Comparison of ENCODE assay signal across 11 cellular contexts in genomic region chr20:23547613-23548012, GRCh38. TPM values are rescaled to one million over a fixed set of nuclear protein-coding genes. Genes with fewer than 3 reads are reported as not detected.
"Had no signal": no experiment of that assay in that cellular context is flagged by ENCODE, and none has a peak within 500 bp of the region (broad histone marks: within the 10 kb centered on the region; RNA-seq: fewer than 3 reads in every experiment).

No MANE protein-coding gene starts in this region.

- H2AFZ ChIP-seq: GM23248 had no signal

- ATAC-seq: HCT116, K562 had no signal

- DNase-seq: GM23248, GOT3, H7, HFFc6, IMR-90 had no signal

- H3K27ac ChIP-seq: GM23248, HL-60 had no signal

- H3K4me1 ChIP-seq: HAP-1 had no signal

- H3K9ac ChIP-seq: GM23248 had no signal

- H3K36me3 ChIP-seq: HAP-1 had no signal

- H3K9me3 ChIP-seq: HAP-1 had no signal

- FAIRE-seq: K562 had no signal

- H3K4me3 ChIP-seq: GM23248, HAP-1, K562 had no signal

RNA-seq across cellular contexts. Expression of gene CST9L, which starts 20.7 kb away (rescaled TPM):
- total RNA-seq: GM23248, H4, H7, HFFc6, HT1080, IMR-90, K562 had no signal
- polyA plus RNA-seq: GM23248, IMR-90, K562 had no signal

RNA-seq across cellular contexts. Expression of gene CST8, which starts 56.7 kb away (rescaled TPM):
- total RNA-seq: GM23248, H4, H7, HFFc6, HT1080, IMR-90, K562 had no signal
- polyA plus RNA-seq: GM23248, IMR-90, K562 had no signal

RNA-seq across cellular contexts. Expression of gene CST9, which starts 58.1 kb away (rescaled TPM):
- total RNA-seq: GM23248, H4, H7, HFFc6, HT1080, IMR-90, K562 had no signal
- polyA plus RNA-seq: GM23248, IMR-90, K562 had no signal
